1 cellular context compared by ENCODE assay signal in genomic region chr5:150458819-150459557, GRCh38.
A peak's percentile ranks its signal among the peaks of the same experiment; 100 is the strongest.
TF ChIP-seq lines count a peak whose summit lies in the region.

No MANE protein-coding gene starts in this region.

TF ChIP-seq in K562, 482 proteins besides CTCF, POLR2A, EP300 and RAD21 (continued from another document and continues in another):
- TF ChIP-seq ARID4B (CRISPR knock-in tag; IDR thresholded peaks at IDR 0.05) = peak; percentile 51; the same call in 1 of the 2 replicates
- TF ChIP-seq HNRNPK (IDR thresholded peaks at IDR 0.05; ENCODE audit: low read depth, low read length, poor library complexity, severe bottlenecking) = no peak
- peak; percentile 62 for TF ChIP-seq MAX (CRISPR knock-in tag; IDR thresholded peaks at IDR 0.05)
- no peak for TF ChIP-seq KHSRP (IDR thresholded peaks at IDR 0.05)
- TF ChIP-seq AFF4 (CRISPR knock-in tag; IDR thresholded peaks at IDR 0.05) = 0 out of 2 replicates have a peak, but pooled peaks have one; percentile 67
- no peak for TF ChIP-seq XRCC3 (IDR thresholded peaks at IDR 0.05)
- TF ChIP-seq NFYB (IDR thresholded peaks at IDR 0.05; ENCODE audit: extremely low read depth, insufficient read length) = no peak
- TF ChIP-seq ZNF830 (CRISPR knock-in tag; IDR thresholded peaks at IDR 0.05) = no peak
- TF ChIP-seq ETS1 (conservative IDR thresholded peaks at IDR 0.05; ENCODE audit: control insufficient read depth, low read depth, low read length) = no peak
- TF ChIP-seq MCM3 (IDR thresholded peaks at IDR 0.05) = no peak
- no peak for TF ChIP-seq E2F4 (CRISPR knock-in tag; IDR thresholded peaks at IDR 0.05; ENCODE audit: low read depth)
- peak in 1 of 2 experiments; percentile 70; a peak in 1 of 4 replicates for TF ChIP-seq TEAD1 (CRISPR knock-in tag; IDR thresholded peaks at IDR 0.05)
- 0 out of 2 replicates have a peak, but pooled peaks have one; percentile 21 for TF ChIP-seq HNRNPL (IDR thresholded peaks at IDR 0.05; ENCODE audit: low read depth, low read length)
- no peak for TF ChIP-seq POLR2AphosphoS5 (IDR thresholded peaks at IDR 0.05; ENCODE audit: control insufficient read depth, insufficient read depth, low read depth, low read length)
- peak; percentile 26; the same call in 1 of the 2 replicates for TF ChIP-seq RBFOX2 (IDR thresholded peaks at IDR 0.05; ENCODE audit: low read depth, low read length)
- TF ChIP-seq L3MBTL2 (IDR thresholded peaks at IDR 0.05) = no peak
- no peak for TF ChIP-seq COPS2 (conservative IDR thresholded peaks at IDR 0.05)
- no peak for TF ChIP-seq ATF3 (IDR thresholded peaks at IDR 0.05)
- TF ChIP-seq ATF3 (CRISPR knock-in tag; conservative IDR thresholded peaks at IDR 0.05) = no peak
- no peak for TF ChIP-seq SMARCA4 (IDR thresholded peaks at IDR 0.05)
- peak; percentile 78 for TF ChIP-seq VEZF1 (CRISPR knock-in tag; IDR thresholded peaks at IDR 0.05)
- TF ChIP-seq NR2F6 (CRISPR knock-in tag; IDR thresholded peaks at IDR 0.05) = no peak
- TF ChIP-seq ZNF76 (CRISPR knock-in tag; IDR thresholded peaks at IDR 0.05; ENCODE audit: borderline replicate concordance) = no peak
- TF ChIP-seq DEAF1 (CRISPR knock-in tag; IDR thresholded peaks at IDR 0.05) = peak; percentile 70; the same call in 1 of the 2 replicates
- TF ChIP-seq FOXJ2 (tag; IDR thresholded peaks at IDR 0.05) = no peak
- no peak for TF ChIP-seq ZNF518B (CRISPR knock-in tag; IDR thresholded peaks at IDR 0.05)
- no peak for TF ChIP-seq ZEB2 (IDR thresholded peaks at IDR 0.05)
- peak; percentile 36 to 58 for TF ChIP-seq E2F6 (IDR thresholded peaks at IDR 0.05; ENCODE audit: borderline replicate concordance in 1 of 2, extremely low read depth in 1 of 2, insufficient read depth in 1 of 2, insufficient read length in 1 of 2, low read depth in 1 of 2, low read length in 1 of 2, poor library complexity in 1 of 2, severe bottlenecking in 1 of 2)
- TF ChIP-seq KLF16 (IDR thresholded peaks at IDR 0.05) = peak; percentile 15; the same call in 1 of the 2 replicates
- no peak for TF ChIP-seq PTRF (tag; IDR thresholded peaks at IDR 0.05)
- TF ChIP-seq SRF (CRISPR knock-in tag; IDR thresholded peaks at IDR 0.05) = 0 out of 4 replicates have a peak, but pooled peaks of 1 of the 2 experiments have one; percentile 27
- TF ChIP-seq ZNF316 (IDR thresholded peaks at IDR 0.05) = no peak
- no peak for TF ChIP-seq FOXA1 (IDR thresholded peaks at IDR 0.05; ENCODE audit: borderline replicate concordance)
- TF ChIP-seq ZBTB49 (CRISPR knock-in tag; IDR thresholded peaks at IDR 0.05; ENCODE audit: borderline replicate concordance) = no peak
- no peak for TF ChIP-seq NR1H2 (CRISPR knock-in tag; IDR thresholded peaks at IDR 0.05)
- TF ChIP-seq STAG1 (CRISPR knock-in tag; IDR thresholded peaks at IDR 0.05; ENCODE audit: borderline replicate concordance) = peak; percentile 54; the same call in 1 of the 2 replicates
- TF ChIP-seq ZNF146 (CRISPR knock-in tag; IDR thresholded peaks at IDR 0.05; ENCODE audit: unreplicated experiment) = no peak
